Comparison of ENCODE assay signal across 11 cellular contexts in genomic region chr22:30224161-30224857, GRCh38. TPM values are rescaled to one million over a fixed set of nuclear protein-coding genes. Genes with fewer than 3 reads are reported as not detected.
A peak's percentile ranks its signal among the peaks of the same experiment; 100 is the strongest.
DNase-seq lines count a peak whose midpoint lies in the region; ATAC-seq, FAIRE-seq and TF ChIP-seq lines count a peak whose summit lies in the region.
"Had no signal": no experiment of that assay in that cellular context is flagged by ENCODE, and none has a peak within 500 bp of the region (broad histone marks: within the 10 kb centered on the region; RNA-seq: fewer than 3 reads in every experiment).

No MANE protein-coding gene starts in this region.

- no peak overlapping the region; a peak in 1 of 7 replicates for H3K9ac ChIP-seq in H1 (replicated peaks in 1 of 4; ENCODE audit: extremely low read depth in 1 of 4, low read depth in 3 of 4, low read length in 3 of 4)

- TF ChIP-seq EP300 in H1 (IDR thresholded peaks at IDR 0.05; ENCODE audit: borderline replicate concordance in 1 of 2, low read depth in 2 of 2, low read length in 2 of 2): no peak

- no peak overlapping the region for H2AK5ac ChIP-seq in H1 (ENCODE audit: low read depth, low read length)

- H3K23me2 ChIP-seq in H1 (ENCODE audit: low read depth, low read length): no peaks in the 10 kb centered on the region; the same call in none of the 2 replicates

- H3K27me3 Mint-ChIP-seq in stimulated activated naive CD8-positive, alpha-beta T cell treated with anti-CD3 and anti-CD28 coated beads, Interleukin-15, amount 100 ng/mL, for 72 hours: no peaks in the 10 kb centered on the region

- no peak for TF ChIP-seq POLR2A in H1 (IDR thresholded peaks at IDR 0.05; ENCODE audit: control extremely low read depth in 1 of 2, low read depth in 2 of 2, low read length in 2 of 2)

- H2BK12ac ChIP-seq in H1 (ENCODE audit: low read depth, low read length): no peak overlapping the region

- CTCF ChIA-PET in H1 (lab: Charles Lee; ENCODE audit: partially characterized antibody): interaction anchor here (0.5 to 2.0 kb wide), 9 partner anchors 16 to 1112 kb away, joined by 3 to 6 read pairs (median 4); no protein-coding TSS in a partner anchor

- TF ChIP-seq RAD21 in H1 (IDR thresholded peaks at IDR 0.05 in 1 of 2, conservative IDR thresholded peaks at IDR 0.05 in 1 of 2; ENCODE audit: low read depth in 2 of 2, low read length in 2 of 2): 0 out of 4 replicates have a peak, but pooled peaks have one; percentile 2 to 12

- no peaks in the 10 kb centered on the region; the same call in 1 of the 2 replicates for H3K79me1 ChIP-seq in H1 (ENCODE audit: low read depth, low read length)

- H2BK20ac ChIP-seq in H1 (ENCODE audit: low read length): no peak overlapping the region

- peak; percentile 38 for ATAC-seq in stimulated activated naive CD8-positive, alpha-beta T cell treated with anti-CD3 and anti-CD28 coated beads, Interleukin-15, Interleukin-2, amounts not matched to agents 100 U/mL and 50 U/mL, for 24 hours
- no peak for ATAC-seq in stimulated activated naive CD8-positive, alpha-beta T cell treated with anti-CD3 and anti-CD28 coated beads, Interleukin-15, amount 100 ng/mL, for 72 hours

- H3K4me1 ChIP-seq in H1 (replicated peaks in 1 of 4; ENCODE audit: control insufficient read depth in 3 of 4, insufficient read depth in 4 of 4, low read length in 3 of 4): peaks cover 0 to 6% (median 5%) of the 10 kb centered on the region in 4 experiments; a peak in 5 of 7 replicates

- H3K9me3 ChIP-seq in H1 (ENCODE audit: insufficient read depth in 2 of 2, low read depth in 1 of 2, low read length in 1 of 2): no peaks in the 10 kb centered on the region

- H3K27ac Mint-ChIP-seq in stimulated activated naive CD8-positive, alpha-beta T cell treated with anti-CD3 and anti-CD28 coated beads, Interleukin-15, amount 100 ng/mL, for 72 hours: no peak overlapping the region
- H3K27ac Mint-ChIP-seq: progenitor cell of endocrine pancreas had no signal

- H2BK15ac ChIP-seq in H1 (ENCODE audit: low read length): no peak overlapping the region; the same call in 1 of the 2 replicates

- no peak overlapping the region for H3K14ac ChIP-seq in H1 (ENCODE audit: insufficient read length)

- H4K91ac ChIP-seq in H1 (replicated peaks; ENCODE audit: insufficient read length, low read length): no peak overlapping the region

- POLR2A ChIA-PET in H1 (lab: Charles Lee; ENCODE audit: partially characterized antibody): interaction anchor here (1.0 to 1.3 kb wide), 3 partner anchors 9 to 13 kb away, joined by 3 read pairs; no protein-coding TSS in a partner anchor

- H2BK5ac ChIP-seq in H1 (ENCODE audit: low read depth, low read length): no peak overlapping the region

- TF ChIP-seq CTCF in H1 (IDR thresholded peaks at IDR 0.05; ENCODE audit: control extremely low read depth in 1 of 3, insufficient read depth in 1 of 3, low read depth in 1 of 3, low read length in 3 of 3): peak in 1 of 3 experiments; percentile 9; a peak in 1 of 4 replicates

- H3K23ac ChIP-seq in H1 (ENCODE audit: insufficient read length): no peak overlapping the region

- FAIRE-seq in H1 (lab: Jason Lieb, UNC): no peak

- H3K4me3 Mint-ChIP-seq in stimulated activated naive CD8-positive, alpha-beta T cell treated with anti-CD3 and anti-CD28 coated beads, Interleukin-15, amount 100 ng/mL, for 72 hours: peak overlapping the region in 1 of 2 donors; percentile 17

- WGBS in H1 (ENCODE audit: extremely low coverage in 1 of 2, insufficient coverage in 1 of 2, insufficient read length in 1 of 2, insufficient replicate concordance in 2 of 2, low coverage in 1 of 2, low lambda C conversion rate in 2 of 2, missing lambda C conversion rate in 1 of 2), 2 experiments: 83% methylated on average over 11 of the region's 11 CpGs; no CpG with 5 or more reads in 1 of the 2 experiments

- no peaks in the 10 kb centered on the region for H3K36me3 ChIP-seq in H1 (ENCODE audit: control insufficient read depth in 2 of 4, insufficient read depth in 4 of 4, low read length in 3 of 4)

- peaks cover 0 to 3% (median 0%) of the 10 kb centered on the region in 4 experiments; a peak in 1 of 7 replicates for H3K27me3 ChIP-seq in H1 (replicated peaks in 1 of 4; ENCODE audit: control insufficient read depth in 3 of 4, extremely low read depth in 1 of 4, insufficient read depth in 3 of 4, low read length in 3 of 4)

- H3K18ac ChIP-seq in H1 (ENCODE audit: extremely low read depth, low read length): no peak overlapping the region; the same call in 1 of the 2 replicates

- H3K4me3 ChIP-seq in H1 (ENCODE audit: extremely low read depth in 1 of 4, insufficient read depth in 2 of 4, low read depth in 3 of 4, low read length in 4 of 4): no peak overlapping the region

- peaks cover 94% of the 10 kb centered on the region for H3K4me1 Mint-ChIP-seq in stimulated activated naive CD8-positive, alpha-beta T cell treated with anti-CD3 and anti-CD28 coated beads, Interleukin-15, amount 100 ng/mL, for 72 hours

- peaks cover 0 to 2% of the 10 kb centered on the region in 2 experiments for H4K20me1 ChIP-seq in H1 (replicated peaks in 1 of 2; ENCODE audit: control insufficient read depth in 1 of 2, insufficient read depth in 2 of 2, low read length in 2 of 2)

- H3K27ac ChIP-seq in H1 (ENCODE audit: low read depth, low read length): no peak overlapping the region

- no peak overlapping the region for H4K5ac ChIP-seq in H1 (ENCODE audit: insufficient read length, low read depth, low read length)

- H2BK120ac ChIP-seq in H1 (replicated peaks; ENCODE audit: low read depth, low read length): no peak overlapping the region

- H3K4ac ChIP-seq in H1 (replicated peaks; ENCODE audit: insufficient read length, low read depth, low read length): no peak overlapping the region

- no peak for DNase-seq in stimulated activated naive CD8-positive, alpha-beta T cell treated with anti-CD3 and anti-CD28 coated beads, Interleukin-15, Interleukin-2, amounts not matched to agents 100 U/mL and 50 U/mL, for 24 hours
- DNase-seq in stimulated activated naive CD8-positive, alpha-beta T cell treated with anti-CD3 and anti-CD28 coated beads, Interleukin-15, amount 100 ng/mL, for 72 hours: no peak
- DNase-seq in OCI-M1 (lab: John Stamatoyannopoulos, UW) (peak; percentile 43), H1 (ENCODE audit: low read depth in 1 of 2, low spot score in 2 of 2) (no peak), NCI-H187 (lab: John Stamatoyannopoulos, UW) (no peak), ecto neural progenitor cell (ENCODE audit: low spot score) (no peak), NCI-H1930 (lab: John Stamatoyannopoulos, UW) (no peak), retina (no peak)
- DNase-seq: erythroblast, kidney glomerular epithelial cell had no signal

- no peaks in the 10 kb centered on the region for H3K9me3 Mint-ChIP-seq in stimulated activated naive CD8-positive, alpha-beta T cell treated with anti-CD3 and anti-CD28 coated beads, Interleukin-15, amount 100 ng/mL, for 72 hours

- no peak overlapping the region for H3K4me2 ChIP-seq in H1 (ENCODE audit: insufficient read depth in 1 of 2, low read depth in 2 of 2, low read length in 2 of 2)

- no peak overlapping the region for H4K8ac ChIP-seq in H1 (ENCODE audit: extremely low read depth, insufficient read depth, low read length)

- H2AFZ ChIP-seq in H1 (ENCODE audit: low read length): no peak overlapping the region

- H3K79me2 ChIP-seq in H1 (ENCODE audit: control insufficient read depth in 1 of 2, insufficient read depth in 2 of 2, low read length in 2 of 2): no peaks in the 10 kb centered on the region

- H3K56ac ChIP-seq in H1 (replicated peaks; ENCODE audit: insufficient read length, low read depth, low read length): no peak overlapping the region

TF ChIP-seq in H1, 55 proteins besides CTCF, POLR2A, EP300 and RAD21 (continues in another document):
- TF ChIP-seq GTF2F1 (IDR thresholded peaks at IDR 0.05; ENCODE audit: borderline replicate concordance, low read depth, low read length) (no peak), POLR2AphosphoS5 (IDR thresholded peaks at IDR 0.05; ENCODE audit: low read depth, low read length) (no peak), PHF8 (conservative IDR thresholded peaks at IDR 0.05; ENCODE audit: low read depth, low read length) (no peak), TBP (IDR thresholded peaks at IDR 0.05; ENCODE audit: low read depth, low read length) (no peak)

RNA-seq across cellular contexts. Expression of gene LIF, which starts 22.2 kb away (rescaled TPM):
- total RNA-seq in H1 (2021; fragmentation: NEBNext Ultra II Directional; extraction: Animal tissue kit (Norgen Biotek cat#: 25700)): 3.3 and 3.5 TPM in 2 replicates
- polyA plus RNA-seq in H1 (2011; rRNA removed): 3.3 and 4.1 TPM in 2 replicates
- polyA plus RNA-seq in H1 (2011; cell fraction: cytosol; rRNA removed): 4.0 TPM
- polyA plus RNA-seq in H1 (2011; cell fraction: nucleus; rRNA removed): 16.5 TPM
- 3.5 to 4.5 TPM (median 3.9 TPM) in 4 replicates for polyA plus RNA-seq in H1 (2012, experiment 1 of 2)
- polyA plus RNA-seq in H1 (2012, experiment 2 of 2): 2.9 TPM
- 2.2 TPM for polyA plus RNA-seq in H1 (2013, experiment 1 of 2)
- 1.8 TPM for polyA plus RNA-seq in H1 (2013, experiment 2 of 2)
- polyA minus RNA-seq in H1 (2011; rRNA and poly(A)+ RNA removed): 9.4 and 9.6 TPM in 2 replicates
- 6.2 TPM for polyA minus RNA-seq in H1 (2011; cell fraction: cytosol; rRNA and poly(A)+ RNA removed)
- 4.6 TPM for polyA minus RNA-seq in H1 (2011; cell fraction: nucleus; rRNA and poly(A)+ RNA removed)

RNA-seq across cellular contexts. Expression of gene OSM, which starts 42.3 kb away (rescaled TPM):
- not detected in 2 replicates for total RNA-seq in H1 (2021; fragmentation: NEBNext Ultra II Directional; extraction: Animal tissue kit (Norgen Biotek cat#: 25700))
- polyA plus RNA-seq in H1 (2011; rRNA removed): not detected in 2 replicates
- polyA plus RNA-seq in H1 (2011; cell fraction: cytosol; rRNA removed): not detected
- not detected for polyA plus RNA-seq in H1 (2011; cell fraction: nucleus; rRNA removed)
- not detected in 4 replicates for polyA plus RNA-seq in H1 (2012, experiment 1 of 2)
- not detected for polyA plus RNA-seq in H1 (2012, experiment 2 of 2)
- polyA plus RNA-seq in H1 (2013, experiment 1 of 2): not detected
- not detected for polyA plus RNA-seq in H1 (2013, experiment 2 of 2)
- not detected in 2 replicates for polyA minus RNA-seq in H1 (2011; rRNA and poly(A)+ RNA removed)
- not detected for polyA minus RNA-seq in H1 (2011; cell fraction: cytosol; rRNA and poly(A)+ RNA removed)
- polyA minus RNA-seq in H1 (2011; cell fraction: nucleus; rRNA and poly(A)+ RNA removed): not detected
- total RNA-seq: progenitor cell of endocrine pancreas had no signal
